ENCODE assay signal across 16 cellular contexts in genomic region chr18:9437049-9437448, GRCh38. TPM values are rescaled to one million over a fixed set of nuclear protein-coding genes. Genes with fewer than 3 reads are reported as not detected.
DNase-seq lines count a peak whose midpoint lies in the region; ATAC-seq and TF ChIP-seq lines count a peak whose summit lies in the region.
"Had no signal": no experiment of that assay in that cellular context is flagged by ENCODE, and none has a peak within 500 bp of the region (broad histone marks: within the 10 kb centered on the region; RNA-seq: fewer than 3 reads in every experiment).

No MANE protein-coding gene starts in this region.

- TF ChIP-seq POLR2A in sigmoid colon (IDR thresholded peaks at IDR 0.05), result no peak

- ATAC-seq in HG03139 (IDR thresholded peaks at IDR 0.05; ENCODE audit: unreplicated experiment), result no peak
- ATAC-seq in activated CD8-positive, alpha-beta T cell treated with anti-CD3 and anti-CD28 coated beads for 36 hours, result no peak
- ATAC-seq: activated CD8-positive, alpha-beta memory T cell treated with anti-CD3 and anti-CD28 coated beads, Interleukin-2, amount 10 ng/mL, durations not matched to agents 7 days and 5 days; CD8-positive, alpha-beta T cell; naive thymus-derived CD8-positive, alpha-beta T cell had no signal

- no peaks in the 10 kb centered on the region for H3K9me3 Mint-ChIP-seq in activated CD4-positive, alpha-beta memory T cell treated with anti-CD3 and anti-CD28 coated beads, Interleukin-2, amount 10 ng/mL, durations not matched to agents 7 days and 5 days
- H3K9me3 Mint-ChIP-seq in activated CD8-positive, alpha-beta T cell treated with anti-CD3 and anti-CD28 coated beads for 36 hours, result no peaks in the 10 kb centered on the region
- H3K9me3 Mint-ChIP-seq: CD8-positive, alpha-beta T cell; naive thymus-derived CD8-positive, alpha-beta T cell had no signal

- 56 to 79% methylated on average over 4 of the region's 4 CpGs for WGBS in sigmoid colon, 2 donors

- H3K27ac Mint-ChIP-seq in activated CD4-positive, alpha-beta memory T cell treated with anti-CD3 and anti-CD28 coated beads, Interleukin-2, amount 10 ng/mL, durations not matched to agents 7 days and 5 days, result no peak overlapping the region
- no peak overlapping the region for H3K27ac Mint-ChIP-seq in activated CD8-positive, alpha-beta T cell treated with anti-CD3 and anti-CD28 coated beads for 36 hours
- H3K27ac Mint-ChIP-seq: activated CD8-positive, alpha-beta memory T cell treated with anti-CD3 and anti-CD28 coated beads, Interleukin-2, amount 10 ng/mL, durations not matched to agents 7 days and 5 days; CD8-positive, alpha-beta T cell; naive thymus-derived CD8-positive, alpha-beta T cell had no signal

- H3K4me1 ChIP-seq in sigmoid colon, result peaks cover 0 to 11% (median 2%) of the 10 kb centered on the region in 4 donors

- H3K4me3 ChIP-seq in astrocyte of the spinal cord (ENCODE audit: low read depth, low read length), result no peak overlapping the region
- H3K4me3 ChIP-seq in sigmoid colon, result no peak overlapping the region
- H3K4me3 ChIP-seq: heart left ventricle, tibial artery had no signal

- H3K4me3 Mint-ChIP-seq in activated CD4-positive, alpha-beta memory T cell treated with anti-CD3 and anti-CD28 coated beads, Interleukin-2, amount 10 ng/mL, durations not matched to agents 7 days and 5 days, result no peak overlapping the region
- H3K4me3 Mint-ChIP-seq in activated CD8-positive, alpha-beta T cell treated with anti-CD3 and anti-CD28 coated beads for 36 hours, result no peak overlapping the region
- H3K4me3 Mint-ChIP-seq: activated CD8-positive, alpha-beta memory T cell treated with anti-CD3 and anti-CD28 coated beads, Interleukin-2, amount 10 ng/mL, durations not matched to agents 7 days and 5 days; CD8-positive, alpha-beta T cell; naive thymus-derived CD8-positive, alpha-beta T cell had no signal

- in situ Hi-C loops in astrocyte of the spinal cord (cut with HindIII; ENCODE audit: low sequenced_read_pairs), result no loop called here

- H3K4me1 Mint-ChIP-seq in activated CD4-positive, alpha-beta memory T cell treated with anti-CD3 and anti-CD28 coated beads, Interleukin-2, amount 10 ng/mL, durations not matched to agents 7 days and 5 days, result no peaks in the 10 kb centered on the region
- H3K4me1 Mint-ChIP-seq in activated CD8-positive, alpha-beta T cell treated with anti-CD3 and anti-CD28 coated beads for 36 hours (ENCODE audit: low read depth), result peaks cover 6% of the 10 kb centered on the region
- H3K4me1 Mint-ChIP-seq: activated CD8-positive, alpha-beta memory T cell treated with anti-CD3 and anti-CD28 coated beads, Interleukin-2, amount 10 ng/mL, durations not matched to agents 7 days and 5 days had no signal

- no peaks in the 10 kb centered on the region for H3K36me3 Mint-ChIP-seq in activated CD4-positive, alpha-beta memory T cell treated with anti-CD3 and anti-CD28 coated beads, Interleukin-2, amount 10 ng/mL, durations not matched to agents 7 days and 5 days (ENCODE audit: low read depth)
- no peaks in the 10 kb centered on the region for H3K36me3 Mint-ChIP-seq in activated CD8-positive, alpha-beta T cell treated with anti-CD3 and anti-CD28 coated beads for 36 hours (ENCODE audit: low read depth)
- H3K36me3 Mint-ChIP-seq: activated CD8-positive, alpha-beta memory T cell treated with anti-CD3 and anti-CD28 coated beads, Interleukin-2, amount 10 ng/mL, durations not matched to agents 7 days and 5 days; CD8-positive, alpha-beta T cell had no signal

- no peaks in the 10 kb centered on the region for H3K36me3 ChIP-seq in sigmoid colon
- H3K36me3 ChIP-seq: heart left ventricle, tibial artery had no signal

- H3K9me3 ChIP-seq in sigmoid colon, result no peaks in the 10 kb centered on the region
- H3K9me3 ChIP-seq: heart left ventricle, tibial artery had no signal

- CTCF ChIA-PET in activated CD4-positive, alpha-beta memory T cell treated with anti-CD3 and anti-CD28 coated beads, Interleukin-2, amount 10 ng/mL, durations not matched to agents 7 days and 5 days (lab: Charles Lee), result no interaction called here
- CTCF ChIA-PET in activated CD8-positive, alpha-beta T cell treated with anti-CD3 and anti-CD28 coated beads for 36 hours (lab: Charles Lee), result no interaction called here

- no peaks in the 10 kb centered on the region for H3K27me3 ChIP-seq in sigmoid colon
- H3K27me3 ChIP-seq: heart left ventricle, tibial artery had no signal

- peaks cover 8% of the 10 kb centered on the region for H3K27me3 Mint-ChIP-seq in activated CD4-positive, alpha-beta memory T cell treated with anti-CD3 and anti-CD28 coated beads, Interleukin-2, amount 10 ng/mL, durations not matched to agents 7 days and 5 days
- peaks cover 3% of the 10 kb centered on the region for H3K27me3 Mint-ChIP-seq in activated CD8-positive, alpha-beta T cell treated with anti-CD3 and anti-CD28 coated beads for 36 hours

- no peak for TF ChIP-seq EP300 in sigmoid colon (IDR thresholded peaks at IDR 0.05)

- intact Hi-C loops in sigmoid colon (cut with DNase I), result no loop called here
- intact Hi-C loops in activated CD8-positive, alpha-beta T cell treated with anti-CD3 and anti-CD28 coated beads for 36 hours (cut with micrococcal nuclease), result no loop called here

- POLR2A ChIA-PET in activated CD4-positive, alpha-beta memory T cell treated with anti-CD3 and anti-CD28 coated beads, Interleukin-2, amount 10 ng/mL, durations not matched to agents 7 days and 5 days (lab: Charles Lee), result no interaction called here
- POLR2A ChIA-PET in activated CD8-positive, alpha-beta T cell treated with anti-CD3 and anti-CD28 coated beads for 36 hours (lab: Charles Lee), result interaction anchor here (0.9 kb wide), 1 partner anchor 96 kb away, joined by 3 read pairs; no protein-coding TSS in a partner anchor

- TF ChIP-seq CTCF in astrocyte of the spinal cord (IDR thresholded peaks at IDR 0.05; ENCODE audit: low read depth, low read length) (no peak), sigmoid colon (IDR thresholded peaks at IDR 0.05) (no peak)
- TF ChIP-seq CTCF in activated CD8-positive, alpha-beta T cell treated with anti-CD3 and anti-CD28 coated beads for 36 hours (IDR thresholded peaks at IDR 0.05), result no peak

- DNase-seq in HS-5 (ENCODE audit: low read depth), result peak; percentile 0
- DNase-seq in astrocyte of the spinal cord (ENCODE audit: low read depth, low spot score), result peak; percentile 16
- DNase-seq in glomerular visceral epithelial cell (ENCODE audit: extremely low spot score), result peak; percentile 49
- DNase-seq in sigmoid colon, result peak; percentile 72
- no peak for DNase-seq in activated CD4-positive, alpha-beta memory T cell treated with anti-CD3 and anti-CD28 coated beads, Interleukin-2, amount 10 ng/mL, durations not matched to agents 7 days and 5 days
- no peak for DNase-seq in activated CD8-positive, alpha-beta T cell treated with anti-CD3 and anti-CD28 coated beads for 36 hours
- DNase-seq: activated CD8-positive, alpha-beta memory T cell treated with anti-CD3 and anti-CD28 coated beads, Interleukin-2, amount 10 ng/mL, durations not matched to agents 7 days and 5 days; activated naive CD4-positive, alpha-beta T cell treated with Interleukin-2 at 50 U/mL for 16 hours; CD8-positive, alpha-beta T cell; heart left ventricle; left cardiac atrium; naive thymus-derived CD8-positive, alpha-beta T cell; stimulated activated CD4-positive, alpha-beta T cell treated with anti-CD3 and anti-CD28 coated beads, Interleukin-4, amount 100 ng/mL, for 24 hours; tibial artery had no signal

- H3K27ac ChIP-seq in sigmoid colon, result no peak overlapping the region
- H3K27ac ChIP-seq: VCaP had no signal

RNA-seq across cellular contexts. Expression of gene RALBP1, which starts 38.3 kb away (rescaled TPM):
- total RNA-seq in sigmoid colon, result 10 to 100 TPM; 68.1 to 89.7 (median 86.6) TPM
- polyA plus RNA-seq in sigmoid colon, result 10 to 100 TPM; 42.3 to 49.5 (median 45.0) TPM
- total RNA-seq in activated CD4-positive, alpha-beta memory T cell treated with anti-CD3 and anti-CD28 coated beads, Interleukin-2, amount 10 ng/mL, durations not matched to agents 7 days and 5 days, result 10 to 100 TPM; 56.4 to 56.7 TPM
- 10 to 100 TPM; 47.8 to 50.2 TPM for total RNA-seq in activated CD8-positive, alpha-beta T cell treated with anti-CD3 and anti-CD28 coated beads for 36 hours

Comparison
In these comparisons a context has a peak if more than half of its experiments do, and no peak if none do; other contexts are left out.
1. DNase-seq: peak in HS-5 (single experiment), astrocyte of the spinal cord (single experiment), glomerular visceral epithelial cell (single experiment) and sigmoid colon (single experiment); none in activated CD4-positive, alpha-beta memory T cell treated with anti-CD3 and anti-CD28 coated beads, Interleukin-2, amount 10 ng/mL, durations not matched to agents 7 days and 5 days (single experiment) and activated CD8-positive, alpha-beta T cell treated with anti-CD3 and anti-CD28 coated beads for 36 hours (single experiment).